ENCODE assay signal across 25 cellular contexts in genomic region chr2:238963164-238963969, GRCh38.
DNase-seq lines count a peak whose midpoint lies in the region; ATAC-seq and TF ChIP-seq lines count a peak whose summit lies in the region.
"Had no signal": no experiment of that assay in that cellular context is flagged by ENCODE, and none has a peak within 500 bp of the region (broad histone marks: within the 10 kb centered on the region; RNA-seq: fewer than 3 reads in every experiment).

No MANE protein-coding gene starts in this region.

- intact Hi-C loops in esophagus muscularis mucosa (cut with DNase I), result no loop called here

- TF ChIP-seq CTCF in AG04449 (IDR thresholded peaks at IDR 0.05; ENCODE audit: insufficient read depth, low read length, missing control alignments), result no peak
- no peak for TF ChIP-seq CTCF in esophagus muscularis mucosa (IDR thresholded peaks at IDR 0.05)
- no peak for TF ChIP-seq CTCF in nephron (IDR thresholded peaks at IDR 0.05; ENCODE audit: unreplicated experiment in 3 of 3)

- H3K9me3 ChIP-seq in adipocyte (ENCODE audit: control insufficient read depth, low read length) (no peaks in the 10 kb centered on the region), esophagus muscularis mucosa (no peaks in the 10 kb centered on the region)
- H3K9me3 ChIP-seq: BE2C, breast epithelium, pancreas, upper lobe of left lung had no signal

- DNase-seq in AG04449 (ENCODE audit: low read depth, low spot score) (peak; percentile 33), adipocyte (ENCODE audit: low read depth) (peak; percentile 62), esophagus muscularis mucosa (ENCODE audit: extremely low spot score) (peak; percentile 72), activated T-cell treated with anti-CD3 and anti-CD28 coated beads for 4 hours (no peak), HuH-7 (ENCODE audit: low spot score) (no peak)
- no peak for DNase-seq in activated effector memory CD4-positive, alpha-beta T cell treated with Interleukin-2 at 50 U/mL for 16 hours
- DNase-seq: activated CD4-positive, alpha-beta T cell treated with anti-CD3 and anti-CD28 coated beads, Interleukin-2, amount 50 U/mL, for 4 hours; activated effector memory CD4-positive, alpha-beta T cell treated with anti-CD3 and anti-CD28 coated beads, Interleukin-2, amount 50 U/mL, for 16 hours; BE2C; DMS79; dorsolateral prefrontal cortex; HCEC 1CT; NCI-H1105; NCI-H2029 treated with DMSO at 0.1 percent for 48 hours; NCI-H345; pancreas; stimulated activated CD4-positive, alpha-beta T cell treated with anti-CD3 and anti-CD28 coated beads, Interleukin-15, amount 100 ng/mL, for 24 hours; WERI-Rb-1 had no signal

- 80% methylated on average over 11 of the region's 15 CpGs for WGBS in esophagus muscularis mucosa

- peaks cover 12% of the 10 kb centered on the region for H3K36me3 Mint-ChIP-seq in nephron (ENCODE audit: low read depth)

- H3K4me3 ChIP-seq in AG04449 (ENCODE audit: low read depth, low read length) (no peak overlapping the region), adipocyte (ENCODE audit: low read length) (no peak overlapping the region), esophagus muscularis mucosa (no peak overlapping the region)
- H3K4me3 ChIP-seq: breast epithelium, dorsolateral prefrontal cortex, pancreas, SK-N-MC, upper lobe of left lung had no signal

- peaks cover 24% of the 10 kb centered on the region for H3K4me1 Mint-ChIP-seq in nephron

- H3K9ac ChIP-seq in adipocyte (ENCODE audit: low read length), result no peak overlapping the region

- H3K36me3 ChIP-seq in adipocyte (ENCODE audit: control insufficient read depth, insufficient read depth, low read length, severe bottlenecking) (no peaks in the 10 kb centered on the region), esophagus muscularis mucosa (no peaks in the 10 kb centered on the region)
- H3K36me3 ChIP-seq: BE2C, breast epithelium, pancreas, upper lobe of left lung, WERI-Rb-1 had no signal

- H3K4me1 ChIP-seq in adipocyte (ENCODE audit: control insufficient read depth, insufficient read depth, low read length), result no peaks in the 10 kb centered on the region
- H3K4me1 ChIP-seq in esophagus muscularis mucosa, result no peaks in the 10 kb centered on the region
- H3K4me1 ChIP-seq: BE2C, breast epithelium, pancreas, upper lobe of left lung had no signal

- peak overlapping the region; percentile 69 to 84 (median 76) for H3K27ac Mint-ChIP-seq in nephron

- TF ChIP-seq POLR2A in esophagus muscularis mucosa (IDR thresholded peaks at IDR 0.05; ENCODE audit: low read depth), result no peak

- no peak for TF ChIP-seq EP300 in esophagus muscularis mucosa (IDR thresholded peaks at IDR 0.05)

- H3K27me3 ChIP-seq in adipocyte (replicated peaks; ENCODE audit: control insufficient read depth, insufficient read depth, low read length), result peaks cover 3% of the 10 kb centered on the region
- H3K27me3 ChIP-seq in esophagus muscularis mucosa, result no peaks in the 10 kb centered on the region
- H3K27me3 ChIP-seq: breast epithelium, dorsolateral prefrontal cortex, pancreas, upper lobe of left lung had no signal

- POLR2A ChIA-PET in AG04449 (lab: Yijun Ruan, JAX), result no interaction called here

- H3K27ac ChIP-seq in esophagus muscularis mucosa (replicated peaks in 1 of 4), result no peak overlapping the region
- H3K27ac ChIP-seq: breast epithelium, dorsolateral prefrontal cortex, epithelial cell of prostate, pancreas, SK-N-MC, upper lobe of left lung, WERI-Rb-1 had no signal

- CTCF ChIA-PET in AG04449 (lab: Yijun Ruan, JAX), result interaction anchor here (1.2 to 2.4 kb wide), 2 partner anchors 11 to 18 kb away, joined by 3 to 13 read pairs; no protein-coding TSS in a partner anchor

- peaks cover 20% of the 10 kb centered on the region for H3K27me3 Mint-ChIP-seq in nephron (ENCODE audit: low read depth)

- no peak for ATAC-seq in HG03469 (IDR thresholded peaks at IDR 0.05; ENCODE audit: unreplicated experiment)
- ATAC-seq: pancreas, sciatic nerve had no signal

- peak overlapping the region in 1 of 3 experiments; percentile 6 for H3K4me3 Mint-ChIP-seq in nephron

- H3K9me3 Mint-ChIP-seq in nephron, result peaks cover 12% of the 10 kb centered on the region

Comparison
In these comparisons a context has a peak if more than half of its experiments do, and no peak if none do; other contexts are left out.
1. DNase-seq: peak in AG04449 (single experiment), adipocyte (single experiment) and esophagus muscularis mucosa (single experiment); none in activated T-cell treated with anti-CD3 and anti-CD28 coated beads for 4 hours (single experiment), activated effector memory CD4-positive, alpha-beta T cell treated with Interleukin-2 at 50 U/mL for 16 hours (single experiment) and HuH-7 (single experiment).